Comparison of ENCODE assay signal across 13 cellular contexts in the genomic region with DNA sequence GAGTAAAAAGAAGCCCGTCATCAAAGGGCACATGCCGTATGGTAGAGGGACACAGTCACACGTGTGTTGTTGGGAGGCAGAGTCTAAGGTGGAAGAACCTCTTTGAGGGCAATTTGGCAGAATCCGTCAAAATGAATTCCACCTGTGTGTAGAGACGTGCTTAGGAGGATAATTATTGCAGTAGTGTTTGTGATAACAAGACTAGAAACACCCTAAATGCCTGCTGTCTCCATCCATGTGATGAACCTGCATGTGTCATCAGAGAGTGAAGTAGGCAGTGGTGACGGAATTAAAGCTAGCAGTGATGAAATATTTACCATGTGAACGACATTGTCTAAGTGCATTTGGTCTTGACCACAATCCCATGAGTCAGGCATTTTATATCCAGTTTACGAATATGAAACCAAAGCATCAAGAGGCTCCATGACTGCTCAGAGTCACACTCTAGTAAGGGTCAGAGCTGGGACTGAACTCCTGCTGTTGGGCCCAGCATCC.
A peak's percentile ranks its signal among the peaks of the same experiment; 100 is the strongest.
DNase-seq lines count a peak whose midpoint lies in the region; ATAC-seq, FAIRE-seq and TF ChIP-seq lines count a peak whose summit lies in the region.
"Had no signal": no experiment of that assay in that cellular context is flagged by ENCODE, and none has a peak within 500 bp of the region (broad histone marks: within the 10 kb centered on the region; RNA-seq: fewer than 3 reads in every experiment).

No MANE protein-coding gene starts in this region.

- no peak overlapping the region for H2AFZ ChIP-seq in mesenchymal stem cell (ENCODE audit: low read depth, low read length)
- H2AFZ ChIP-seq: neural progenitor cell had no signal

- H2BK15ac ChIP-seq in mesenchymal stem cell (ENCODE audit: low read depth, poor library complexity, severe bottlenecking), result no peak overlapping the region

- no peak overlapping the region for H3K14ac ChIP-seq in mesenchymal stem cell (ENCODE audit: low read length in 2 of 2)

- H3K27me3 ChIP-seq in mesenchymal stem cell (ENCODE audit: control insufficient read depth in 1 of 2, insufficient read depth in 1 of 2, low read length in 2 of 2) (no peaks in the 10 kb centered on the region), stomach (peaks cover 0 to 6% (median 0%) of the 10 kb centered on the region in 3 donors)
- H3K27me3 ChIP-seq: neural progenitor cell, tibial nerve had no signal

- H3K4me1 ChIP-seq in mesenchymal stem cell (ENCODE audit: control insufficient read depth, insufficient read depth, low read depth, low read length) (no peaks in the 10 kb centered on the region), stomach (no peaks in the 10 kb centered on the region)
- H3K4me1 ChIP-seq: neural progenitor cell, tibial nerve had no signal

- H3K4ac ChIP-seq in mesenchymal stem cell (ENCODE audit: low read depth in 1 of 2, low read length in 2 of 2), result no peak overlapping the region

- no peak overlapping the region for H3K4me2 ChIP-seq in mesenchymal stem cell (ENCODE audit: low read length, poor library complexity, severe bottlenecking)
- H3K4me2 ChIP-seq: neural progenitor cell had no signal

- 67% methylated on average over 8 of the region's 8 CpGs for WGBS in mesenchymal stem cell
- 83 to 93% (median 89%) methylated on average over 8 of the region's 8 CpGs for WGBS in stomach, 5 donors

- FAIRE-seq in GM12892 (lab: Jason Lieb, UNC), result no peak
- FAIRE-seq: H1 had no signal

- TF ChIP-seq CTCF in astrocyte of the cerebellum (IDR thresholded peaks at IDR 0.05; ENCODE audit: low read depth, low read length, missing control alignments) (no peak), stomach (IDR thresholded peaks at IDR 0.05) (no peak)

- peak overlapping the region; percentile 49 for H4K8ac ChIP-seq in mesenchymal stem cell (ENCODE audit: low read length)

- no peak overlapping the region for H2BK120ac ChIP-seq in mesenchymal stem cell (ENCODE audit: low read depth, low read length)

- ATAC-seq in GM21786 (IDR thresholded peaks at IDR 0.05; ENCODE audit: unreplicated experiment), result no peak
- ATAC-seq: T-cell had no signal

- no peak for TF ChIP-seq POLR2A in GM12892 (IDR thresholded peaks at IDR 0.05; ENCODE audit: low read depth, low read length)
- TF ChIP-seq POLR2A in stomach (IDR thresholded peaks at IDR 0.05), result no peak

- no peak overlapping the region for H4K91ac ChIP-seq in mesenchymal stem cell (ENCODE audit: low read length)

- H3K18ac ChIP-seq in mesenchymal stem cell (ENCODE audit: low read depth in 1 of 2, low read length in 2 of 2), result peak overlapping the region in 1 of 2 experiments; percentile 1

- no peak overlapping the region for H3K27ac ChIP-seq in mesenchymal stem cell (ENCODE audit: low read length, poor library complexity, severe bottlenecking)
- no peak overlapping the region for H3K27ac ChIP-seq in stomach
- H3K27ac ChIP-seq: neural progenitor cell, tibial nerve had no signal

- no peaks in the 10 kb centered on the region for H3K79me1 ChIP-seq in mesenchymal stem cell (replicated peaks; ENCODE audit: low read length, poor library complexity, severe bottlenecking)

- H3K23ac ChIP-seq in mesenchymal stem cell (ENCODE audit: low read length in 2 of 2), result no peak overlapping the region

- intact Hi-C loops in stomach (cut with DNase I; ENCODE audit: low total_unique reads), result no loop called here

- no peak overlapping the region for H2BK5ac ChIP-seq in mesenchymal stem cell (ENCODE audit: low read depth, low read length, poor library complexity, severe bottlenecking)

- in situ Hi-C loops in astrocyte of the cerebellum (cut with HindIII; ENCODE audit: low sequenced_read_pairs), result no loop called here

- no peaks in the 10 kb centered on the region for H3K36me3 ChIP-seq in mesenchymal stem cell (ENCODE audit: control insufficient read depth in 1 of 2, insufficient read depth in 2 of 2, low read depth in 1 of 2, low read length in 2 of 2)
- no peaks in the 10 kb centered on the region for H3K36me3 ChIP-seq in stomach
- H3K36me3 ChIP-seq: neural progenitor cell, tibial nerve had no signal

- no peak overlapping the region for H3K9ac ChIP-seq in mesenchymal stem cell (ENCODE audit: low read length)
- H3K9ac ChIP-seq: neural progenitor cell had no signal

- H3K9me3 ChIP-seq in mesenchymal stem cell (ENCODE audit: control insufficient read depth, low read length) (no peaks in the 10 kb centered on the region), stomach (no peaks in the 10 kb centered on the region)
- H3K9me3 ChIP-seq: tibial nerve had no signal

- no peak for TF ChIP-seq EP300 in stomach (IDR thresholded peaks at IDR 0.05)

- H2AK5ac ChIP-seq in mesenchymal stem cell (ENCODE audit: low read length, severe bottlenecking), result no peak overlapping the region

- DNase-seq in CD1c-positive myeloid dendritic cell (ENCODE audit: extremely low spot score) (peak; percentile 81), LoVo (ENCODE audit: low spot score) (peak; percentile 40), astrocyte of the cerebellum (ENCODE audit: low read depth) (peak; percentile 67), mesenchymal stem cell (peak; percentile 95), GM12892 (ENCODE audit: insufficient read length) (no peak), stomach (no peak), nucleus accumbens (lab: John Stamatoyannopoulos, UW) (no peak)
- DNase-seq: cortex of kidney had no signal

- H3K4me3 ChIP-seq in astrocyte of the cerebellum (ENCODE audit: low read depth, low read length) (no peak overlapping the region), mesenchymal stem cell (ENCODE audit: insufficient read depth in 1 of 2, low read depth in 1 of 2, low read length in 2 of 2) (no peak overlapping the region), stomach (no peak overlapping the region)
- H3K4me3 ChIP-seq: neural progenitor cell, tibial nerve had no signal

- no peak overlapping the region for H2BK12ac ChIP-seq in mesenchymal stem cell (ENCODE audit: low read length in 2 of 2)

Comparison
In these comparisons a context has a peak if more than half of its experiments do, and no peak if none do; other contexts are left out.
1. DNase-seq: peak in CD1c-positive myeloid dendritic cell (single experiment), LoVo (single experiment), astrocyte of the cerebellum (single experiment) and mesenchymal stem cell (single experiment); none in GM12892 (single experiment), stomach (single experiment) and nucleus accumbens (0 of 56).